ENCODE assay signal across 1 cellular context in genomic region chr18:79625195-79625923, GRCh38.
A peak's percentile ranks its signal among the peaks of the same experiment; 100 is the strongest.
TF ChIP-seq lines count a peak whose summit lies in the region.

No MANE protein-coding gene starts in this region.

TF ChIP-seq in GM12878, 131 proteins besides CTCF, POLR2A, EP300 and RAD21 (continued from another document and continues in another):
- TF ChIP-seq ZNF687 (IDR thresholded peaks at IDR 0.05), result peak; percentile 88
- TF ChIP-seq ZSCAN29 (IDR thresholded peaks at IDR 0.05), result no peak
- no peak for TF ChIP-seq SMARCA5 (IDR thresholded peaks at IDR 0.05)
- TF ChIP-seq MEF2A (IDR thresholded peaks at IDR 0.05; ENCODE audit: insufficient read depth, low read depth, low read length), result peak; percentile 91
- TF ChIP-seq EGR1 (IDR thresholded peaks at IDR 0.05; ENCODE audit: borderline replicate concordance in 1 of 2, low read depth in 2 of 2, low read length in 2 of 2), result 0 out of 3 replicates have a peak, but pooled peaks of 1 of the 2 experiments have one; percentile 25
- peak; percentile 72 for TF ChIP-seq MEF2B (IDR thresholded peaks at IDR 0.05; ENCODE audit: partially characterized antibody, poor library complexity, severe bottlenecking)
- 0 out of 2 replicates have a peak, but pooled peaks have one; percentile 45 for TF ChIP-seq MXI1 (IDR thresholded peaks at IDR 0.05; ENCODE audit: low read depth, low read length)
- 0 out of 2 replicates have a peak, but pooled peaks have one; percentile 7 for TF ChIP-seq CREM (IDR thresholded peaks at IDR 0.05; ENCODE audit: low read depth)
- TF ChIP-seq RELA (IDR thresholded peaks at IDR 0.05; ENCODE audit: borderline replicate concordance, partially characterized antibody), result peak; percentile 75
- no peak for TF ChIP-seq SIN3A (IDR thresholded peaks at IDR 0.05; ENCODE audit: low read depth, low read length)
- TF ChIP-seq BCL11A (IDR thresholded peaks at IDR 0.05; ENCODE audit: low read depth, low read length), result 0 out of 2 replicates have a peak, but pooled peaks have one; percentile 19
- TF ChIP-seq BRCA1 (IDR thresholded peaks at IDR 0.05; ENCODE audit: low read depth, low read length), result no peak
- TF ChIP-seq HDGF (IDR thresholded peaks at IDR 0.05), result no peak
- no peak for TF ChIP-seq JUNB (IDR thresholded peaks at IDR 0.05)
- TF ChIP-seq CBX5 (IDR thresholded peaks at IDR 0.05; ENCODE audit: low read depth), result peak; percentile 94
- peak; percentile 47 for TF ChIP-seq RUNX3 (IDR thresholded peaks at IDR 0.05; ENCODE audit: low read length)
- TF ChIP-seq CBFB (IDR thresholded peaks at IDR 0.05; ENCODE audit: low read depth), result 0 out of 2 replicates have a peak, but pooled peaks have one; percentile 51
- TF ChIP-seq JUND (IDR thresholded peaks at IDR 0.05; ENCODE audit: low read depth, low read length), result no peak
- TF ChIP-seq CUX1 (IDR thresholded peaks at IDR 0.05; ENCODE audit: insufficient replicate concordance, low read depth, low read length), result peak; percentile 86
- TF ChIP-seq EED (IDR thresholded peaks at IDR 0.05; ENCODE audit: low read depth), result peak; percentile 82
- peak; percentile 62; the same call in 1 of the 2 replicates for TF ChIP-seq PML (IDR thresholded peaks at IDR 0.05; ENCODE audit: low read length)
- TF ChIP-seq CREB1 (IDR thresholded peaks at IDR 0.05; ENCODE audit: low read depth), result no peak
- TF ChIP-seq IKZF1 (conservative IDR thresholded peaks at IDR 0.05), result peak; percentile 82
- no peak for TF ChIP-seq ZBTB4 (CRISPR knock-in tag; IDR thresholded peaks at IDR 0.05)
- TF ChIP-seq NR2F1 (conservative IDR thresholded peaks at IDR 0.05), result 0 out of 2 replicates have a peak, but pooled peaks have one; percentile 12
- TF ChIP-seq, protein P1, sequence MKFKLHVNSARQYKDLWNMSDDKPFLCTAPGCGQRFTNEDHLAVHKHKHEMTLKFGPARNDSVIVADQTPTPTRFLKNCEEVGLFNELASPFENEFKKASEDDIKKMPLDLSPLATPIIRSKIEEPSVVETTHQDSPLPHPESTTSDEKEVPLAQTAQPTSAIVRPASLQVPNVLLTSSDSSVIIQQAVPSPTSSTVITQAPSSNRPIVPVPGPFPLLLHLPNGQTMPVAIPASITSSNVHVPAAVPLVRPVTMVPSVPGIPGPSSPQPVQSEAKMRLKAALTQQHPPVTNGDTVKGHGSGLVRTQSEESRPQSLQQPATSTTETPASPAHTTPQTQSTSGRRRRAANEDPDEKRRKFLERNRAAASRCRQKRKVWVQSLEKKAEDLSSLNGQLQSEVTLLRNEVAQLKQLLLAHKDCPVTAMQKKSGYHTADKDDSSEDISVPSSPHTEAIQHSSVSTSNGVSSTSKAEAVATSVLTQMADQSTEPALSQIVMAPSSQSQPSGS (IDR thresholded peaks at IDR 0.05; ENCODE audit: low read length), result peak; percentile 78; the same call in 1 of the 2 replicates
- TF ChIP-seq SMAD1 (IDR thresholded peaks at IDR 0.05; ENCODE audit: low read depth, partially characterized antibody), result no peak
- no peak for TF ChIP-seq KLF5 (IDR thresholded peaks at IDR 0.05; ENCODE audit: partially characterized antibody)
- no peak for TF ChIP-seq SUZ12 (IDR thresholded peaks at IDR 0.05; ENCODE audit: unreplicated experiment)
- TF ChIP-seq SMC3 (IDR thresholded peaks at IDR 0.05; ENCODE audit: borderline replicate concordance, low read length), result no peak
- no peak for TF ChIP-seq ZNF384 (IDR thresholded peaks at IDR 0.05; ENCODE audit: borderline replicate concordance, low read depth, low read length)
- no peak for TF ChIP-seq POLR2AphosphoS2 (IDR thresholded peaks at IDR 0.05; ENCODE audit: low read depth, low read length)
- no peak for TF ChIP-seq MLLT1 (IDR thresholded peaks at IDR 0.05)
- TF ChIP-seq, protein P2, sequence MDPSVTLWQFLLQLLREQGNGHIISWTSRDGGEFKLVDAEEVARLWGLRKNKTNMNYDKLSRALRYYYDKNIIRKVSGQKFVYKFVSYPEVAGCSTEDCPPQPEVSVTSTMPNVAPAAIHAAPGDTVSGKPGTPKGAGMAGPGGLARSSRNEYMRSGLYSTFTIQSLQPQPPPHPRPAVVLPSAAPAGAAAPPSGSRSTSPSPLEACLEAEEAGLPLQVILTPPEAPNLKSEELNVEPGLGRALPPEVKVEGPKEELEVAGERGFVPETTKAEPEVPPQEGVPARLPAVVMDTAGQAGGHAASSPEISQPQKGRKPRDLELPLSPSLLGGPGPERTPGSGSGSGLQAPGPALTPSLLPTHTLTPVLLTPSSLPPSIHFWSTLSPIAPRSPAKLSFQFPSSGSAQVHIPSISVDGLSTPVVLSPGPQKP (IDR thresholded peaks at IDR 0.05; ENCODE audit: low read depth, low read length), result peak; percentile 76
- TF ChIP-seq ZNF274 (IDR thresholded peaks at IDR 0.05; ENCODE audit: insufficient read depth, insufficient read length), result no peak
- no peak for TF ChIP-seq HDAC2 (IDR thresholded peaks at IDR 0.05)
- TF ChIP-seq FOXM1 (IDR thresholded peaks at IDR 0.05; ENCODE audit: low read depth, low read length), result peak; percentile 84
- 0 out of 2 replicates have a peak, but pooled peaks have one; percentile 25 for TF ChIP-seq NBN (IDR thresholded peaks at IDR 0.05)
- TF ChIP-seq KDM1A (IDR thresholded peaks at IDR 0.05; ENCODE audit: borderline replicate concordance), result no peak
- TF ChIP-seq BHLHE40 (IDR thresholded peaks at IDR 0.05; ENCODE audit: borderline replicate concordance in 1 of 2, low read depth in 2 of 2, low read length in 1 of 2), result peak in 1 of 2 experiments; percentile 31; a peak in 1 of 4 replicates
- TF ChIP-seq IRF5 (IDR thresholded peaks at IDR 0.05; ENCODE audit: borderline replicate concordance), result no peak
- TF ChIP-seq TCF12 (IDR thresholded peaks at IDR 0.05; ENCODE audit: low read depth, low read length), result peak; percentile 80
- no peak for TF ChIP-seq RFX5 (IDR thresholded peaks at IDR 0.05; ENCODE audit: low read depth, low read length)
- peak; percentile 71 to 79; a peak in 2 of 4 replicates for TF ChIP-seq IKZF2 (IDR thresholded peaks at IDR 0.05)
- peak; percentile 52; the same call in 1 of the 2 replicates for TF ChIP-seq PKNOX1 (IDR thresholded peaks at IDR 0.05)
- no peak for TF ChIP-seq NRF1 (conservative IDR thresholded peaks at IDR 0.05; ENCODE audit: low read depth, low read length)
- TF ChIP-seq SPI1 (IDR thresholded peaks at IDR 0.05; ENCODE audit: borderline replicate concordance, insufficient read depth, low read depth, low read length), result peak; percentile 72
